ENCODE assay signal across 8 cellular contexts in genomic region chr2:72147303-72147970, GRCh38. TPM values are rescaled to one million over a fixed set of nuclear protein-coding genes. Genes with fewer than 3 reads are reported as not detected.
DNase-seq lines count a peak whose midpoint lies in the region; ATAC-seq and TF ChIP-seq lines count a peak whose summit lies in the region.

CYP26B1 (minus strand) TSS chr2:72147862; CDS start chr2:72147834, 28 bp downstream.

- no peak for ATAC-seq in Panc1

- peaks cover 4% of the 10 kb centered on the region for H3K36me3 Mint-ChIP-seq in endodermal cell (ENCODE audit: low read depth)

- DNase-seq in Daoy (ENCODE audit: low read depth) (peak; percentile 34), Panc1 (ENCODE audit: low read depth, low spot score) (no peak), endodermal cell (peak; percentile 82), myocyte (ENCODE audit: low read depth) (peak; percentile 68), KBM-7 (no peak), COR-L47 (lab: John Stamatoyannopoulos, UW) (no peak), NCI-H82 (lab: John Stamatoyannopoulos, UW) (no peak), COLO829 (ENCODE audit: low spot score) (no peak)

- H3K9ac ChIP-seq in endodermal cell (ENCODE audit: extremely low read depth, low read length, poor library complexity, severe bottlenecking) = no peak within 1 kb of the TSS

- CTCF ChIA-PET in Panc1 (lab: Charles Lee) = no interaction called here

- TF ChIP-seq CTCF in Panc1 (IDR thresholded peaks at IDR 0.05) (no peak), endodermal cell (conservative IDR thresholded peaks at IDR 0.05) (no peak)

- H3K4me3 ChIP-seq in Panc1 (ENCODE audit: low read depth in 2 of 2, low read length in 2 of 2) = peak within 1 kb of the TSS; percentile 40 to 64
- peak within 1 kb of the TSS; percentile 66 for H3K4me3 ChIP-seq in endodermal cell (ENCODE audit: low read length)

- no peak within 1 kb of the TSS for H3K27ac Mint-ChIP-seq in endodermal cell

- peaks cover 93% of the 10 kb centered on the region for H3K27me3 Mint-ChIP-seq in endodermal cell (ENCODE audit: insufficient read depth)

- peak within 1 kb of the TSS; percentile 59 for H3K4me3 Mint-ChIP-seq in endodermal cell

- H3K4me1 ChIP-seq in Panc1 (ENCODE audit: control insufficient read depth, insufficient read depth, low read length) (peaks cover 22% of the 10 kb centered on the region), endodermal cell (ENCODE audit: control insufficient read depth, insufficient read depth, low read length) (no peaks in the 10 kb centered on the region)

- WGBS in endodermal cell (ENCODE audit: insufficient coverage in 1 of 2, insufficient read length in 1 of 2), 2 experiments = 0 to 1% methylated on average over 3 to 69 of the region's 69 CpGs

- peaks cover 23% of the 10 kb centered on the region for H3K4me1 Mint-ChIP-seq in endodermal cell

- POLR2A ChIA-PET in Panc1 (lab: Charles Lee) = no interaction called here

- H3K36me3 ChIP-seq in Panc1 (ENCODE audit: control insufficient read depth, insufficient read depth, low read length) (no peaks in the 10 kb centered on the region; the same call in 1 of the 2 replicates), endodermal cell (ENCODE audit: control insufficient read depth, insufficient read depth, low read length) (no peaks in the 10 kb centered on the region)

- in situ Hi-C loops in Panc1 (cut with HindIII; ENCODE audit: low pct_unique_long_range_greater_than_20kb, low sequenced_read_pairs) = no loop called here
- in situ Hi-C loops in KBM-7 (cut with MboI; ENCODE audit: low pct_unique_long_range_greater_than_20kb, low sequenced_read_pairs) = loop anchor here (25.0 kb wide), 1 partner anchor 610 kb away; no protein-coding TSS in a partner anchor

- BruUV-seq in Panc1 (replicated peaks; lab: Mats Ljungman, UMichigan) = no TSS peak

- H3K27me3 ChIP-seq in Panc1 (ENCODE audit: control insufficient read depth, insufficient read depth, low read length) (peaks cover 11% of the 10 kb centered on the region), endodermal cell (ENCODE audit: control insufficient read depth, insufficient read depth, low read length, poor library complexity, severe bottlenecking) (peaks cover 97% of the 10 kb centered on the region)

- H3K27ac ChIP-seq in Panc1 (ENCODE audit: low read length) (no peak within 1 kb of the TSS), endodermal cell (ENCODE audit: low read depth, low read length) (no peak within 1 kb of the TSS)

- no peaks in the 10 kb centered on the region for H3K9me3 ChIP-seq in Panc1 (ENCODE audit: control insufficient read depth, insufficient read depth, low read depth, low read length)
- peaks cover 14% of the 10 kb centered on the region for H3K9me3 ChIP-seq in endodermal cell (ENCODE audit: control insufficient read depth, low read length)

- intact Hi-C loops in Panc1 (cut with micrococcal nuclease; ENCODE audit: unreplicated experiment) = no loop called here

- H3K9me3 Mint-ChIP-seq in endodermal cell = peaks cover 14% of the 10 kb centered on the region

RNA-seq across cellular contexts. Expression of gene CYP26B1, which starts in this region (rescaled TPM):
- 1.9 and 3.7 TPM in 2 replicates for total RNA-seq in Daoy (2014; rRNA removed; shearing (Covaris generic))
- total RNA-seq in Panc1 (2021; ENCODE audit: unreplicated experiment) (12.3 TPM), endodermal cell (under 1 TPM; 0.09 to 0.91 TPM), myocyte (0.10 and 0.19 TPM in 2 replicates)
- 6.8 TPM for polyA plus RNA-seq in Panc1 (2012; ENCODE audit: insufficient read length)
- polyA plus RNA-seq in endodermal cell (2013, experiment 1 of 2) = 8.0 TPM
- 7.7 TPM for polyA plus RNA-seq in endodermal cell (2013, experiment 2 of 2)
- 0.29 TPM for polyA plus RNA-seq in myocyte (2012)

Comparison
In these comparisons a context has a peak if more than half of its experiments do, and no peak if none do; other contexts are left out.
1. Peak in DNase-seq in myocyte; RNA of the gene not detected or under 1 TPM.
2. DNase-seq: peak in Daoy (single experiment) and endodermal cell (single experiment); none in Panc1 (single experiment), KBM-7 (single experiment), COR-L47 (single experiment), NCI-H82 (single experiment) and COLO829 (single experiment).